Comparison of ENCODE assay signal across 1 cellular context in genomic region chr10:121927841-121928527, GRCh38.
TF ChIP-seq lines count a peak whose summit lies in the region.

ATE1 (minus strand) TSS chr10:121928031; CDS start chr10:121927949, 82 bp downstream.

TF ChIP-seq in HepG2, 621 proteins besides CTCF, POLR2A, EP300 and RAD21 (continued from another document and continues in another):
- TF ChIP-seq ZNF318 (CRISPR knock-in tag; IDR thresholded peaks at IDR 0.05) (no peak), TFDP2 (CRISPR knock-in tag; IDR thresholded peaks at IDR 0.05) (peak; percentile 74), SIX4 (CRISPR knock-in tag; IDR thresholded peaks at IDR 0.05) (peak; percentile 41; the same call in 1 of the 2 replicates), ESRRA (CRISPR knock-in tag; IDR thresholded peaks at IDR 0.05; ENCODE audit: low read depth) (peak; percentile 24), MTERF4 (CRISPR knock-in tag; IDR thresholded peaks at IDR 0.05) (peak; percentile 6; the same call in 1 of the 2 replicates), ZNF772 (CRISPR knock-in tag; IDR thresholded peaks at IDR 0.05) (peak; percentile 16; the same call in 1 of the 2 replicates), ATF7-NPFF (CRISPR knock-in tag; IDR thresholded peaks at IDR 0.05; ENCODE audit: low read depth) (peak; percentile 79), ZNF556 (CRISPR knock-in tag; IDR thresholded peaks at IDR 0.05; ENCODE audit: borderline replicate concordance) (0 out of 2 replicates have a peak, but pooled peaks have one; percentile 26), ZNF30 (CRISPR knock-in tag; IDR thresholded peaks at IDR 0.05) (no peak), AKAP8 (CRISPR knock-in tag; IDR thresholded peaks at IDR 0.05) (peak; percentile 85), ZMYM4 (CRISPR knock-in tag; IDR thresholded peaks at IDR 0.05) (peak; percentile 31; the same call in 1 of the 2 replicates), ZNF17 (CRISPR knock-in tag; IDR thresholded peaks at IDR 0.05) (no peak), ZNF407 (CRISPR knock-in tag; IDR thresholded peaks at IDR 0.05; ENCODE audit: not compliant biosample characterization) (peak; percentile 0), ZFP91 (CRISPR knock-in tag; IDR thresholded peaks at IDR 0.05; ENCODE audit: borderline replicate concordance) (peak; percentile 54; the same call in 1 of the 2 replicates), HNRNPL (IDR thresholded peaks at IDR 0.05; ENCODE audit: low read depth, low read length) (peak; percentile 72), MAZ (IDR thresholded peaks at IDR 0.05; ENCODE audit: borderline replicate concordance, low read depth, low read length) (no peak; the same call in 1 of the 2 replicates), MAZ (CRISPR knock-in tag; IDR thresholded peaks at IDR 0.05; ENCODE audit: low read depth) (peak; percentile 32), ZNF253 (CRISPR knock-in tag; IDR thresholded peaks at IDR 0.05; ENCODE audit: borderline replicate concordance) (0 out of 2 replicates have a peak, but pooled peaks have one; percentile 16), ZNF263 (CRISPR knock-in tag; IDR thresholded peaks at IDR 0.05) (peak; percentile 49; the same call in 1 of the 2 replicates), ZSCAN9 (CRISPR knock-in tag; IDR thresholded peaks at IDR 0.05; ENCODE audit: borderline replicate concordance) (no peak), ERF (CRISPR knock-in tag; IDR thresholded peaks at IDR 0.05) (peak; percentile 60), NFKB2 (CRISPR knock-in tag; IDR thresholded peaks at IDR 0.05; ENCODE audit: borderline replicate concordance) (peak; percentile 92; the same call in 1 of the 2 replicates), SOX13 (IDR thresholded peaks at IDR 0.05) (no peak), SOX13 (CRISPR knock-in tag; conservative IDR thresholded peaks at IDR 0.05 in 1 of 2, IDR thresholded peaks at IDR 0.05 in 1 of 2) (0 out of 4 replicates have a peak, but pooled peaks of 1 of the 2 experiments have one; percentile 26), NFE2L1 (CRISPR knock-in tag; IDR thresholded peaks at IDR 0.05; ENCODE audit: borderline replicate concordance) (no peak), FOXC1 (CRISPR knock-in tag; IDR thresholded peaks at IDR 0.05; ENCODE audit: borderline replicate concordance) (0 out of 2 replicates have a peak, but pooled peaks have one; percentile 51), ZNF446 (CRISPR knock-in tag; IDR thresholded peaks at IDR 0.05) (peak; percentile 10; the same call in 1 of the 2 replicates)
